27 cellular contexts compared by ENCODE assay signal in genomic region chr5:168430303-168430702, GRCh38. TPM values are rescaled to one million over a fixed set of nuclear protein-coding genes. Genes with fewer than 3 reads are reported as not detected.
DNase-seq lines count a peak whose midpoint lies in the region; ATAC-seq and TF ChIP-seq lines count a peak whose summit lies in the region.
"Had no signal": no experiment of that assay in that cellular context is flagged by ENCODE, and none has a peak within 500 bp of the region (broad histone marks: within the 10 kb centered on the region; RNA-seq: fewer than 3 reads in every experiment).

No MANE protein-coding gene starts in this region.

- peak; percentile 31 for DNase-seq in colonic mucosa
- DNase-seq in left colon: peak; percentile 22 to 34
- no peak for DNase-seq in neuronal stem cell (ENCODE audit: low spot score)
- DNase-seq in upper lobe of right lung: no peak
- no peak for DNase-seq in HuH-7 (ENCODE audit: low spot score)
- DNase-seq in NCI-H1436 treated with DMSO at 0.1 percent for 48 hours (lab: John Stamatoyannopoulos, UW): no peak
- DNase-seq: CD4-positive, CD25-positive, alpha-beta regulatory T cell; DMS53; GOT3; HFFc6; Karpas-422; NCI-H1092; NCI-H1417 treated with DMSO at 0.1 percent for 48 hours; NCI-H187; NCI-H2081 treated with DMSO at 0.1 percent for 48 hours; NCI-H2171; NCI-H226; NCI-H510A; NCI-H69; PC-3; SJCRH30 had no signal

- no peak overlapping the region for H3K18ac ChIP-seq in neuronal stem cell (ENCODE audit: low read length)

- ATAC-seq in left colon (peak; percentile 99), upper lobe of right lung (peak; percentile 68), HG03342 (IDR thresholded peaks at IDR 0.05; ENCODE audit: unreplicated experiment) (no peak)
- ATAC-seq: PC-3, Right ventricle myocardium inferior, SK-N-SH treated with all-trans-retinoic acid at 6 μM for 48 hours had no signal

- H2BK12ac ChIP-seq in neuronal stem cell (ENCODE audit: low read length): no peak overlapping the region

- H3K9ac ChIP-seq in colonic mucosa (ENCODE audit: low read depth in 2 of 2, low read length in 2 of 2) (no peak overlapping the region), neuronal stem cell (ENCODE audit: low read depth, low read length, poor library complexity) (no peak overlapping the region)
- H3K9ac ChIP-seq: BLaER1 had no signal

- H3K36me3 ChIP-seq in colonic mucosa: no peaks in the 10 kb centered on the region
- peaks cover 5 to 39% of the 10 kb centered on the region in 2 donors for H3K36me3 ChIP-seq in neuronal stem cell (replicated peaks in 1 of 2; ENCODE audit: control insufficient read depth in 2 of 2, insufficient read depth in 2 of 2, low read length in 2 of 2)
- peaks cover 12% of the 10 kb centered on the region for H3K36me3 ChIP-seq in upper lobe of right lung
- H3K36me3 ChIP-seq: SJCRH30 had no signal

- no peak overlapping the region for H3K23ac ChIP-seq in neuronal stem cell (ENCODE audit: low read depth, low read length, poor library complexity)

- H2BK5ac ChIP-seq in neuronal stem cell (ENCODE audit: low read length): no peak overlapping the region

- peak overlapping the region; percentile 3 for H3K14ac ChIP-seq in neuronal stem cell (ENCODE audit: low read length)

- H3K4ac ChIP-seq in neuronal stem cell (ENCODE audit: low read length): no peak overlapping the region

- no peak overlapping the region for H3K27ac ChIP-seq in colonic mucosa
- H3K27ac ChIP-seq in neuronal stem cell (replicated peaks; ENCODE audit: low read length): no peak overlapping the region
- H3K27ac ChIP-seq in upper lobe of right lung: no peak overlapping the region
- H3K27ac ChIP-seq: BLaER1, HL-60, SJCRH30 had no signal

- no peaks in the 10 kb centered on the region for H3K9me3 ChIP-seq in colonic mucosa
- H3K9me3 ChIP-seq in neuronal stem cell (replicated peaks in 1 of 2; ENCODE audit: control insufficient read depth in 2 of 2, insufficient read depth in 1 of 2, low read depth in 1 of 2, low read length in 2 of 2): no peaks in the 10 kb centered on the region
- no peaks in the 10 kb centered on the region for H3K9me3 ChIP-seq in upper lobe of right lung
- H3K9me3 ChIP-seq: BLaER1, HAP-1, SJCRH30 had no signal

- H4K8ac ChIP-seq in neuronal stem cell (ENCODE audit: low read depth, low read length): no peak overlapping the region

- H3K27me3 ChIP-seq in colonic mucosa (no peaks in the 10 kb centered on the region), neuronal stem cell (ENCODE audit: control insufficient read depth in 3 of 3, insufficient read depth in 3 of 3, low read depth in 1 of 3, low read length in 3 of 3) (no peaks in the 10 kb centered on the region), upper lobe of right lung (no peaks in the 10 kb centered on the region)
- H3K27me3 ChIP-seq: BLaER1 had no signal

- no peak overlapping the region for H2BK15ac ChIP-seq in neuronal stem cell (ENCODE audit: low read length)

- no peak overlapping the region for H4K91ac ChIP-seq in neuronal stem cell (ENCODE audit: low read depth, low read length, poor library complexity)

- intact Hi-C loops in colonic mucosa (cut with DNase I) (no loop called here), left colon (cut with DNase I, micrococcal nuclease) (no loop called here), upper lobe of right lung (cut with DNase I) (no loop called here)

- H3K4me3 ChIP-seq in colonic mucosa (no peak overlapping the region), neuronal stem cell (ENCODE audit: low read length in 2 of 2) (no peak overlapping the region), upper lobe of right lung (no peak overlapping the region)
- H3K4me3 ChIP-seq: BLaER1, HAP-1, SJCRH30 had no signal

- no CpG with 5 or more reads among the region's 4 CpGs for WGBS in neuronal stem cell (ENCODE audit: extremely low coverage in 2 of 2, insufficient read length in 2 of 2, insufficient replicate concordance in 1 of 2), 2 donors

- H2AK5ac ChIP-seq in neuronal stem cell (ENCODE audit: low read depth, low read length): no peak overlapping the region

- no peak overlapping the region for H3K4me2 ChIP-seq in neuronal stem cell (ENCODE audit: insufficient read depth, low read length, poor library complexity, severe bottlenecking)
- H3K4me2 ChIP-seq: BLaER1 had no signal

- no peak overlapping the region for H2BK120ac ChIP-seq in neuronal stem cell (ENCODE audit: low read depth, low read length)

- no peaks in the 10 kb centered on the region for H3K79me1 ChIP-seq in neuronal stem cell (ENCODE audit: low read depth, low read length)

- TF ChIP-seq CTCF in colonic mucosa (IDR thresholded peaks at IDR 0.05) (no peak), upper lobe of right lung (IDR thresholded peaks at IDR 0.05) (no peak)

- H2AFZ ChIP-seq in neuronal stem cell (ENCODE audit: low read length): no peak overlapping the region

- H3K4me1 ChIP-seq in colonic mucosa (no peaks in the 10 kb centered on the region), neuronal stem cell (ENCODE audit: control insufficient read depth in 2 of 2, insufficient read depth in 1 of 2, low read depth in 1 of 2, low read length in 2 of 2) (peaks cover 12 to 17% of the 10 kb centered on the region in 2 donors), upper lobe of right lung (no peaks in the 10 kb centered on the region)
- H3K4me1 ChIP-seq: HAP-1, SJCRH30 had no signal

RNA-seq across cellular contexts. Expression of gene RARS1, which starts 56.0 kb away (rescaled TPM):
- 10 to 100 TPM; 61.8 to 85.5 TPM for total RNA-seq in colonic mucosa
- 10 to 100 TPM; 58.1 to 71.9 TPM for total RNA-seq in left colon
- polyA plus RNA-seq in neuronal stem cell (2013, experiment 1 of 2): 54.4 TPM
- polyA plus RNA-seq in neuronal stem cell (2013, experiment 2 of 2): 56.2 TPM
- total RNA-seq in upper lobe of right lung: 56.6 TPM

Comparison
In these comparisons a context has a peak if more than half of its experiments do, and no peak if none do; other contexts are left out.
1. DNase-seq: peak in colonic mucosa (single experiment) and left colon (2 of 2); none in neuronal stem cell (single experiment), upper lobe of right lung (single experiment), HuH-7 (single experiment) and NCI-H1436 treated with DMSO at 0.1 percent for 48 hours (single experiment).